Comparison of ENCODE assay signal across 8 cellular contexts in the genomic region with DNA sequence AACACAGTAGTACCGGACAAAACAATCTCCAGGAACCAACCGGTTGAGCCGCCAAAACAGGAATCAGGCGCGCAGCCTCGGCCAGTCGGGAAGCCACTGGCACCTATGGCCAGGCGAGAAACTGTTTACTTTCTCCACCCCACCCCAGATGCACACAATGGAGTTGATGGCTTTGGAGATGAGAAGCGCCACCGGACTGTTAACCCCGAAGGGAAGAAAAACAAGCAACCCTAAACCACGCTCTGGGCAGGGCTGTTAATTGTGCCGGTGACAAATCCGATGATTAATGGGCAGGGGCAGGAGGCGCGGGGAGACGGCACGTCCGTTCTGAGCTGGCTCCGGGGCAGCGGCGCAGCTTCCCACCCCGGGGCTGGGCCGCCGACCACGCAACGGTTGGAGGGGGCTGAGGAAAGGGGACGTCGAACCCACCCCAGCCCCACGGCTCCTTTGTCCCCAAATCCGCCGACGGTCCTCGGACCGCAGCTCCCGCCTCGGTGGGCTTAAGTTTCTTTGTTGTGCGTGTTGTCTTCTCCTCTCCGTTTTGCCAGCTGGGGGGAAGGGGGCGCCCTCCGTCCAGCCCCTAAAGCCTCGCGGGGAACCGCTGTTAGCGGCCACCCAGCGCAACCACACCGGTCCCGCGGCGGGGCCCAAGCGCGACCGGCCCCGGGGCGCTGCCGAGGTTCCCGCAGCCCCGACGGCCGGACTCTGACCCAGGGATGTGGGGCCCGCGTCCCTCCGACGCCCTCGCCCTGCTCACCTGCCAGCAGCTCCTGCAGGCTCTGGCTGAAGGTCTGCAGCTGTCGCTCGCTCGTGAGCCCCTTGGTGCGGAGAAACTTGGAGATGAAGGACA.
DNase-seq lines count a peak whose midpoint lies in the region; ATAC-seq lines count a peak whose summit lies in the region.

No MANE protein-coding gene starts in this region.

- H3K4me3 ChIP-seq in duodenal mucosa (ENCODE audit: low read depth in 1 of 2, low read length in 2 of 2), result peak overlapping the region; percentile 84 to 94

- peaks cover 0 to 11% of the 10 kb centered on the region in 2 donors for H3K4me1 ChIP-seq in duodenal mucosa (ENCODE audit: control insufficient read depth in 1 of 2, insufficient read depth in 2 of 2, low read length in 2 of 2)

- ATAC-seq in GM21723 (IDR thresholded peaks at IDR 0.05; ENCODE audit: unreplicated experiment), result peak; percentile 1
- ATAC-seq in GM21576 (IDR thresholded peaks at IDR 0.05; ENCODE audit: unreplicated experiment), result no peak

- peak overlapping the region; percentile 96 to 99 for H3K9ac ChIP-seq in duodenal mucosa (ENCODE audit: low read depth in 1 of 2, low read length in 2 of 2)

- DNase-seq in CD1c-positive myeloid dendritic cell (ENCODE audit: extremely low spot score) (peak; percentile 62), NCI-H2227 (lab: John Stamatoyannopoulos, UW; ENCODE audit: unreplicated experiment) (peak; percentile 74), medulla oblongata (ENCODE audit: extremely low spot score) (peak; percentile 58)
- peak; percentile 23 to 34 for DNase-seq in activated CD4-positive, alpha-beta T cell treated with anti-CD3 and anti-CD28 coated beads, Interleukin-2, amount 50 U/mL, for 24 hours (ENCODE audit: low read depth in 1 of 2, low spot score in 1 of 2)
- peak in 2 of 3 donors; percentile 20 to 28 for DNase-seq in stimulated activated CD4-positive, alpha-beta T cell treated with anti-CD3 and anti-CD28 coated beads, TNF-alpha, amount 100 ng/mL, for 48 hours (ENCODE audit: low read depth in 3 of 3)

- peak overlapping the region; percentile 99 for H3K27ac ChIP-seq in duodenal mucosa (ENCODE audit: low read depth, low read length)

- no peaks in the 10 kb centered on the region for H3K9me3 ChIP-seq in duodenal mucosa (ENCODE audit: control insufficient read depth in 1 of 2, low read length in 2 of 2)

- H3K27me3 ChIP-seq in duodenal mucosa (ENCODE audit: control insufficient read depth in 1 of 2, insufficient read depth in 2 of 2, low read length in 2 of 2), result no peaks in the 10 kb centered on the region

- peaks cover 16 to 20% of the 10 kb centered on the region in 2 donors for H3K36me3 ChIP-seq in duodenal mucosa (ENCODE audit: control insufficient read depth in 1 of 2, insufficient read depth in 2 of 2, low read length in 2 of 2)

Comparison
In these comparisons a context has a peak if more than half of its experiments do, and no peak if none do; other contexts are left out.
1. DNase-seq: peak in every context shown above with its lines; median percentile 74 in NCI-H2227; 62 in CD1c-positive myeloid dendritic cell; 58 in medulla oblongata; 28 in activated CD4-positive, alpha-beta T cell treated with anti-CD3 and anti-CD28 coated beads, Interleukin-2, amount 50 U/mL, for 24 hours; 24 in stimulated activated CD4-positive, alpha-beta T cell treated with anti-CD3 and anti-CD28 coated beads, TNF-alpha, amount 100 ng/mL, for 48 hours.